In genomic region chr13:113625965-113626661, GRCh38 we compare ENCODE assay signal across 19 cellular contexts. TPM values are rescaled to one million over a fixed set of nuclear protein-coding genes. Genes with fewer than 3 reads are reported as not detected.
DNase-seq lines count a peak whose midpoint lies in the region; ATAC-seq, FAIRE-seq and TF ChIP-seq lines count a peak whose summit lies in the region.
"Had no signal": no experiment of that assay in that cellular context is flagged by ENCODE, and none has a peak within 500 bp of the region (broad histone marks: within the 10 kb centered on the region; RNA-seq: fewer than 3 reads in every experiment).

No MANE protein-coding gene starts in this region.

- peak; percentile 12 for FAIRE-seq in endometrium (lab: Jason Lieb, UNC)

- H3K9me3 ChIP-seq in neutrophil = no peaks in the 10 kb centered on the region
- H3K9me3 ChIP-seq: mucosa of descending colon had no signal

- H3K4me3 ChIP-seq in BJ (ENCODE audit: low read depth, low read length) (peak overlapping the region; percentile 5; the same call in 1 of the 2 replicates), neutrophil (ENCODE audit: low read depth in 1 of 2, low read length in 1 of 2) (no peak overlapping the region)
- H3K4me3 ChIP-seq: mucosa of descending colon had no signal

- H3K27ac ChIP-seq in neutrophil = peak overlapping the region; percentile 18
- H3K27ac ChIP-seq: HL-60 had no signal

- peaks cover 9% of the 10 kb centered on the region for H3K36me3 ChIP-seq in BJ (ENCODE audit: control insufficient read depth, insufficient read depth, low read length)
- H3K36me3 ChIP-seq in neutrophil = peaks cover 49% of the 10 kb centered on the region

- no peaks in the 10 kb centered on the region for H3K4me1 ChIP-seq in neutrophil (ENCODE audit: control insufficient read depth in 1 of 2, insufficient read depth in 1 of 2, low read depth in 1 of 2, low read length in 1 of 2)

- POLR2A ChIA-PET in BJ (lab: Charles Lee) = no interaction called here

- TF ChIP-seq CTCF in BJ (IDR thresholded peaks at IDR 0.05; ENCODE audit: insufficient read depth, low read depth, low read length) (no peak), neutrophil (IDR thresholded peaks at IDR 0.05) (no peak)

- DNase-seq in BJ (ENCODE audit: low read depth) (peak; percentile 71), LHCN-M2 (ENCODE audit: low read depth) (peak; percentile 24), DMS79 treated with DMSO at 0.1 percent for 48 hours (lab: John Stamatoyannopoulos, UW) (no peak), DMS 273 (lab: John Stamatoyannopoulos, UW; ENCODE audit: unreplicated experiment) (no peak)
- DNase-seq in effector CD4-positive, alpha-beta T cell = no peak
- DNase-seq: activated CD4-positive, alpha-beta T cell treated with anti-CD3 and anti-CD28 coated beads, Interleukin-2, amount 10 ng/mL, durations not matched to agents 24 days and 14 days; mucosa of descending colon; PC-3; stimulated activated CD4-positive, alpha-beta T cell treated with anti-CD3 and anti-CD28 coated beads, Interleukin-4, amount 100 ng/mL, for 24 hours; stimulated activated naive CD8-positive, alpha-beta T cell treated with anti-CD3 and anti-CD28 coated beads, Interleukin-15, Interleukin-2, amounts not matched to agents 100 U/mL and 50 U/mL, for 24 hours; T-helper 17 cell had no signal

- CTCF ChIA-PET in BJ (lab: Yijun Ruan, JAX) = interaction anchor here (0.7 to 1.4 kb wide), 4 partner anchors 8 to 321 kb away, joined by 3 to 6 read pairs (median 4); no protein-coding TSS in a partner anchor

- H3K27me3 ChIP-seq in BJ (ENCODE audit: control insufficient read depth, insufficient read depth, low read length) (no peaks in the 10 kb centered on the region), neutrophil (no peaks in the 10 kb centered on the region)

- no peak for ATAC-seq in GM21390 (IDR thresholded peaks at IDR 0.05; ENCODE audit: unreplicated experiment)
- ATAC-seq: mucosa of descending colon; PC-3; stimulated activated naive CD8-positive, alpha-beta T cell treated with anti-CD3 and anti-CD28 coated beads, Interleukin-15, Interleukin-2, amounts not matched to agents 100 U/mL and 50 U/mL, for 24 hours; T-helper 17 cell had no signal

RNA-seq across cellular contexts. Expression of gene ATP4B, which starts 31.9 kb away (rescaled TPM):
- polyA plus RNA-seq in BJ (2011; rRNA removed) = not detected in 2 replicates
- polyA minus RNA-seq in BJ (2011; rRNA and poly(A)+ RNA removed) = not detected in 2 replicates
- not detected in 2 replicates for total RNA-seq in LHCN-M2 (2014; rRNA removed)
- polyA plus RNA-seq in LHCN-M2 (2012) = not detected
- total RNA-seq: activated CD4-positive, alpha-beta T cell treated with anti-CD3 and anti-CD28 coated beads, Interleukin-2, amount 10 ng/mL, durations not matched to agents 24 days and 14 days; activated T-helper 1 cell treated with anti-CD3 and anti-CD28 coated beads, Interleukin-12 subunit alpha, Interleukin-12 subunit beta, Interleukin-2, Interleukin-4 antibody, amounts not matched to agents 30 ng/mL and 10 ng/mL and 1 ng/mL, durations not matched to agents 14 hours and 24 hours and 36 hours; CD4-positive, alpha-beta T cell; epithelial cell of proximal tubule; MCF 10A; PC-3; T-helper 17 cell had no signal

RNA-seq across cellular contexts. Expression of gene GRK1, which starts 40.9 kb away (rescaled TPM):
- 0.02 TPM in 1 of 2 replicates, not detected in the other for polyA plus RNA-seq in BJ (2011; rRNA removed)
- not detected in 2 replicates for polyA minus RNA-seq in BJ (2011; rRNA and poly(A)+ RNA removed)
- not detected in 2 replicates for total RNA-seq in LHCN-M2 (2014; rRNA removed)
- polyA plus RNA-seq in LHCN-M2 (2012) = 0.02 TPM
- total RNA-seq: activated T-helper 1 cell treated with anti-CD3 and anti-CD28 coated beads, Interleukin-12 subunit alpha, Interleukin-12 subunit beta, Interleukin-2, Interleukin-4 antibody, amounts not matched to agents 30 ng/mL and 10 ng/mL and 1 ng/mL, durations not matched to agents 14 hours and 24 hours and 36 hours; CD4-positive, alpha-beta T cell; MCF 10A; PC-3 had no signal

RNA-seq across cellular contexts. Expression of gene TFDP1, which starts 41.6 kb away (rescaled TPM):
- 67.3 and 99.8 TPM in 2 replicates for polyA plus RNA-seq in BJ (2011; rRNA removed)
- 31.1 and 39.1 TPM in 2 replicates for polyA minus RNA-seq in BJ (2011; rRNA and poly(A)+ RNA removed)
- 141 and 146 TPM in 2 replicates for total RNA-seq in LHCN-M2 (2014; rRNA removed)
- polyA plus RNA-seq in LHCN-M2 (2012) = 95.5 TPM

Comparison
In these comparisons a context has a peak if more than half of its experiments do, and no peak if none do; other contexts are left out.
1. DNase-seq: peak in BJ (single experiment) and LHCN-M2 (single experiment); none in DMS79 treated with DMSO at 0.1 percent for 48 hours (single experiment), DMS 273 (single experiment) and effector CD4-positive, alpha-beta T cell (single experiment).